In genomic region chr6:92354270-92354831, GRCh38 we compare ENCODE assay signal across 2 cellular contexts.
TF ChIP-seq lines count a peak whose summit lies in the region.

No MANE protein-coding gene starts in this region.

TF ChIP-seq in SK-N-SH, 30 proteins besides CTCF, POLR2A, EP300 and RAD21 (continued from another document):
- TF ChIP-seq MAX (IDR thresholded peaks at IDR 0.05; ENCODE audit: low read depth): no peak

TF ChIP-seq in endothelial cell of umbilical vein, 7 proteins besides CTCF, POLR2A, EP300 and RAD21 (continued from another document):
- TF ChIP-seq MAX (IDR thresholded peaks at IDR 0.05; ENCODE audit: insufficient read depth, insufficient read length): no peak
- TF ChIP-seq FOS (IDR thresholded peaks at IDR 0.05; ENCODE audit: borderline replicate concordance, insufficient read depth, low read length): no peak
- TF ChIP-seq JUN (IDR thresholded peaks at IDR 0.05; ENCODE audit: borderline replicate concordance, insufficient read depth, insufficient read length, low read depth): no peak
- no peak for TF ChIP-seq POLR2AphosphoS5 (IDR thresholded peaks at IDR 0.05; ENCODE audit: insufficient read depth, low read depth, low read length)
- no peak for TF ChIP-seq EZH2 (IDR thresholded peaks at IDR 0.05; ENCODE audit: borderline replicate concordance, low read depth, low read length, severe bottlenecking)
